35 cellular contexts compared by ENCODE assay signal in the genomic region with DNA sequence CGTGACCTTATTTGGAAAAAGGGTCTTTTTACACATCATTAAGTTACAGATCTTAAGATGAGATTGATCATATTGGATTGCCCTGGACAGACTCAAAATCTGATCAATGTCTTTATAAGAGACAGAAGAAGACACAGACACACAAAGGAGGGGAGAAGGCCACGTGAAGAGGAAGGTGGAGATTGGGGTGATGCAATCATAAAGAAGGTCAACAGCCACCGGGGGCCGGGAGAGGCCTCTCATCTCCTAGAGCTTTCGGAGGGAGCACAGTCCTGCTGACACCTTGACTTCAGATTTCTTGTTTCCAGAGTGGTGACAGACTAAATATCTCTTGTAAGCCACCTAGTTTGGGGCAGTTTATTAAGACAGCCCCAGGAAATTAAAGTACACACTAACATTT.
"Had no signal": no experiment of that assay in that cellular context is flagged by ENCODE, and none has a peak within 500 bp of the region (broad histone marks: within the 10 kb centered on the region; RNA-seq: fewer than 3 reads in every experiment).

No MANE protein-coding gene starts in this region.

- H3K4me3 Mint-ChIP-seq: activated B cell treated with CpG ODN at 0.5 μM for 24 hours; activated CD8-positive, alpha-beta memory T cell treated with anti-CD3 and anti-CD28 coated beads, Interleukin-2, amount 10 ng/mL, durations not matched to agents 7 days and 5 days; activated CD8-positive, alpha-beta T cell treated with anti-CD3 and anti-CD28 coated beads for 36 hours; activated naive CD4-positive, alpha-beta T cell treated with anti-CD3 and anti-CD28 coated beads, Interleukin-2, amount 10 ng/mL, durations not matched to agents 7 days and 5 days; activated naive CD8-positive, alpha-beta T cell treated with anti-CD3 and anti-CD28 coated beads, Interleukin-2, amount 10 ng/mL, durations not matched to agents 7 days and 5 days; activated T-cell treated with anti-CD3 and anti-CD28 coated beads, Interleukin-2, amount 50 U/mL, for 24 hours; activated T-cell treated with anti-CD3 and anti-CD28 coated beads, Interleukin-2, amount 50 U/mL, for 72 hours; brain; T-helper 17 cell; T-helper 2 cell treated with Interferon-gamma antibody and Interleukin-4, amounts not matched to agents 5 μg/mL and 100 μg/mL, for 36 hours had no signal

- H3K36me3 ChIP-seq: ascending aorta, breast epithelium, cardiac muscle cell, colonic mucosa, esophagus squamous epithelium, gastroesophageal sphincter, WERI-Rb-1 had no signal

- H3K4me1 ChIP-seq: ascending aorta, breast epithelium, colonic mucosa, esophagus squamous epithelium, gastroesophageal sphincter had no signal

- H3K27ac Mint-ChIP-seq: activated B cell treated with CpG ODN at 0.5 μM for 24 hours; activated CD8-positive, alpha-beta memory T cell treated with anti-CD3 and anti-CD28 coated beads, Interleukin-2, amount 10 ng/mL, durations not matched to agents 7 days and 5 days; activated CD8-positive, alpha-beta T cell treated with anti-CD3 and anti-CD28 coated beads for 36 hours; activated naive CD4-positive, alpha-beta T cell treated with anti-CD3 and anti-CD28 coated beads, Interleukin-2, amount 10 ng/mL, durations not matched to agents 7 days and 5 days; activated naive CD4-positive, alpha-beta T cell treated with anti-CD3 and anti-CD28 coated beads, Interleukin-2, amount 50 U/mL, for 72 hours; activated naive CD8-positive, alpha-beta T cell treated with anti-CD3 and anti-CD28 coated beads, Interleukin-2, amount 10 ng/mL, durations not matched to agents 7 days and 5 days; activated T-cell treated with anti-CD3 and anti-CD28 coated beads, Interleukin-2, amount 50 U/mL, for 24 hours; activated T-cell treated with anti-CD3 and anti-CD28 coated beads, Interleukin-2, amount 50 U/mL, for 72 hours; T-helper 17 cell; T-helper 2 cell treated with Interferon-gamma antibody and Interleukin-4, amounts not matched to agents 5 μg/mL and 100 μg/mL, for 36 hours had no signal

- FAIRE-seq: endometrium, endothelial cell of umbilical vein had no signal

- ATAC-seq: activated CD4-positive, CD25-positive, alpha-beta regulatory T cell treated with anti-CD3 and anti-CD28 coated beads, Interleukin-2, amount 50 U/mL, for 24 hours; activated CD8-positive, alpha-beta memory T cell treated with anti-CD3 and anti-CD28 coated beads, Interleukin-2, amount 10 ng/mL, durations not matched to agents 7 days and 5 days; activated CD8-positive, alpha-beta T cell treated with anti-CD3 and anti-CD28 coated beads for 36 hours; activated naive CD4-positive, alpha-beta T cell treated with anti-CD3 and anti-CD28 coated beads, Interleukin-2, amount 50 U/mL, for 72 hours; activated T-cell treated with anti-CD3 and anti-CD28 coated beads, Interleukin-2, amount 50 U/mL, for 72 hours; gastroesophageal sphincter; T-helper 17 cell had no signal

- H3K27ac ChIP-seq: ascending aorta, breast epithelium, cardiac muscle cell, colonic mucosa, epithelial cell of prostate, esophagus squamous epithelium, gastroesophageal sphincter, WERI-Rb-1 had no signal

- DNase-seq: activated B cell treated with CpG ODN at 0.5 μM for 24 hours; activated CD4-positive, alpha-beta T cell treated with anti-CD3 and anti-CD28 coated beads for 48 hours; activated CD4-positive, alpha-beta T cell treated with anti-CD3 and anti-CD28 coated beads, Interleukin-2, amount 50 U/mL, for 1 hour; activated CD4-positive, alpha-beta T cell treated with anti-CD3 and anti-CD28 coated beads, Interleukin-2, amount 50 U/mL, for 48 hours; activated CD8-positive, alpha-beta memory T cell treated with anti-CD3 and anti-CD28 coated beads, Interleukin-2, amount 10 ng/mL, durations not matched to agents 7 days and 5 days; activated CD8-positive, alpha-beta memory T cell treated with anti-CD3 and anti-CD28 coated beads, Interleukin-2, amount 50 U/mL, for 4 hours; activated CD8-positive, alpha-beta T cell treated with anti-CD3 and anti-CD28 coated beads for 36 hours; activated gamma-delta T cell; activated naive CD4-positive, alpha-beta T cell; activated naive CD4-positive, alpha-beta T cell treated with anti-CD3 and anti-CD28 coated beads, Interleukin-2, amount 10 ng/mL, durations not matched to agents 7 days and 5 days; activated naive CD8-positive, alpha-beta T cell treated with anti-CD3 and anti-CD28 coated beads, Interleukin-2, amount 10 ng/mL, durations not matched to agents 7 days and 5 days; activated T-cell treated with anti-CD3 and anti-CD28 coated beads for 4 hours; activated T-cell treated with anti-CD3 and anti-CD28 coated beads, Interleukin-2, amount 50 U/mL, for 24 hours; activated T-cell treated with anti-CD3 and anti-CD28 coated beads, Interleukin-2, amount 50 U/mL, for 72 hours; central memory CD4-positive, alpha-beta T cell; cerebellar nuclear complex; colonic mucosa; effector CD8-positive, alpha-beta T cell; esophagus squamous epithelium; foreskin melanocyte; T-helper 1 cell; T-helper 17 cell; T1000; WERI-Rb-1 had no signal

- H3K9me3 ChIP-seq: ascending aorta, breast epithelium, colonic mucosa, esophagus squamous epithelium, gastroesophageal sphincter had no signal

- H3K4me3 ChIP-seq: ascending aorta, breast epithelium, cardiac muscle cell, colonic mucosa, esophagus squamous epithelium, gastroesophageal sphincter had no signal

- H3K27me3 ChIP-seq: ascending aorta, colonic mucosa had no signal

- H3K4me1 Mint-ChIP-seq: activated B cell treated with CpG ODN at 0.5 μM for 24 hours; activated CD8-positive, alpha-beta memory T cell treated with anti-CD3 and anti-CD28 coated beads, Interleukin-2, amount 10 ng/mL, durations not matched to agents 7 days and 5 days; activated naive CD4-positive, alpha-beta T cell treated with anti-CD3 and anti-CD28 coated beads, Interleukin-2, amount 10 ng/mL, durations not matched to agents 7 days and 5 days; activated naive CD8-positive, alpha-beta T cell treated with anti-CD3 and anti-CD28 coated beads, Interleukin-2, amount 10 ng/mL, durations not matched to agents 7 days and 5 days; brain; T-helper 17 cell had no signal

- H3K9me3 Mint-ChIP-seq: activated B cell treated with CpG ODN at 0.5 μM for 24 hours; activated CD8-positive, alpha-beta T cell treated with anti-CD3 and anti-CD28 coated beads for 36 hours; activated naive CD4-positive, alpha-beta T cell treated with anti-CD3 and anti-CD28 coated beads, Interleukin-2, amount 10 ng/mL, durations not matched to agents 7 days and 5 days; activated naive CD4-positive, alpha-beta T cell treated with anti-CD3 and anti-CD28 coated beads, Interleukin-2, amount 50 U/mL, for 72 hours; activated naive CD8-positive, alpha-beta T cell treated with anti-CD3 and anti-CD28 coated beads, Interleukin-2, amount 10 ng/mL, durations not matched to agents 7 days and 5 days; activated T-cell treated with anti-CD3 and anti-CD28 coated beads, Interleukin-2, amount 50 U/mL, for 24 hours; activated T-cell treated with anti-CD3 and anti-CD28 coated beads, Interleukin-2, amount 50 U/mL, for 72 hours; brain; T-helper 2 cell treated with Interferon-gamma antibody and Interleukin-4, amounts not matched to agents 5 μg/mL and 100 μg/mL, for 36 hours had no signal

- H3K36me3 Mint-ChIP-seq: activated CD8-positive, alpha-beta memory T cell treated with anti-CD3 and anti-CD28 coated beads, Interleukin-2, amount 10 ng/mL, durations not matched to agents 7 days and 5 days; activated naive CD4-positive, alpha-beta T cell treated with anti-CD3 and anti-CD28 coated beads, Interleukin-2, amount 10 ng/mL, durations not matched to agents 7 days and 5 days; activated naive CD4-positive, alpha-beta T cell treated with anti-CD3 and anti-CD28 coated beads, Interleukin-2, amount 50 U/mL, for 72 hours; activated naive CD8-positive, alpha-beta T cell treated with anti-CD3 and anti-CD28 coated beads, Interleukin-2, amount 10 ng/mL, durations not matched to agents 7 days and 5 days; brain had no signal
